ENCODE assay signal across 8 cellular contexts in genomic region chr1:214551436-214552173, GRCh38. TPM values are rescaled to one million over a fixed set of nuclear protein-coding genes. Genes with fewer than 3 reads are reported as not detected.
DNase-seq lines count a peak whose midpoint lies in the region; ATAC-seq and TF ChIP-seq lines count a peak whose summit lies in the region.

Gene PTPN14, minus strand, starts transcription at chr1:214551602. Its CDS starts 86,799 bp downstream, at chr1:214464803.

- TF ChIP-seq POLR2A in transverse colon (IDR thresholded peaks at IDR 0.05): peak; percentile 50

- peaks cover 0 to 2% (median 2%) of the 10 kb centered on the region in 3 donors for H3K4me1 Mint-ChIP-seq in IgD-negative memory B cell

- in situ Hi-C loops in transverse colon (cut with MboI; ENCODE audit: low pct_ligation_motif_present in 1 of 4, low pct_unique_long_range_greater_than_20kb in 1 of 4, low sequenced_read_pairs in 3 of 4): no loop called here

- no peaks in the 10 kb centered on the region for H3K9me3 Mint-ChIP-seq in IgD-negative memory B cell

- no peaks in the 10 kb centered on the region for H3K36me3 Mint-ChIP-seq in IgD-negative memory B cell

- H3K4me1 ChIP-seq in mucosa of descending colon (ENCODE audit: low read depth): peaks cover 5% of the 10 kb centered on the region
- H3K4me1 ChIP-seq in transverse colon: peaks cover 0 to 38% (median 9%) of the 10 kb centered on the region in 4 donors

- TF ChIP-seq CTCF in WI38 (IDR thresholded peaks at IDR 0.05; ENCODE audit: low read depth, low read length) (peak; percentile 8; the same call in 1 of the 2 replicates), mucosa of descending colon (IDR thresholded peaks at IDR 0.05) (no peak), transverse colon (IDR thresholded peaks at IDR 0.05) (peak in 3 of 5 experiments; percentile 13 to 33 (median 25))

- no peaks in the 10 kb centered on the region for H3K9me3 ChIP-seq in mucosa of descending colon
- H3K9me3 ChIP-seq in transverse colon: no peaks in the 10 kb centered on the region

- WGBS in transverse colon (ENCODE audit: low coverage in 1 of 2), 2 donors: 0 to 2% methylated on average over 4 to 56 of the region's 67 CpGs

- peaks cover 30% of the 10 kb centered on the region for H3K27me3 Mint-ChIP-seq in IgD-negative memory B cell

- peak within 1 kb of the TSS; percentile 90 to 98 (median 94) for H3K27ac ChIP-seq in transverse colon

- DNase-seq in A172 (ENCODE audit: low spot score) (peak; percentile 92), fibroblast of gingiva (ENCODE audit: low read depth) (peak; percentile 95), mucosa of descending colon (peak; percentile 79 to 85 (median 84)), transverse colon (peak; percentile 82)

- H3K27ac Mint-ChIP-seq in IgD-negative memory B cell: no peak within 1 kb of the TSS

- H3K36me3 ChIP-seq in mucosa of descending colon (ENCODE audit: low read depth) (no peaks in the 10 kb centered on the region), transverse colon (no peaks in the 10 kb centered on the region)

- peaks cover 12% of the 10 kb centered on the region for H3K27me3 ChIP-seq in transverse colon

- TF ChIP-seq EP300 in transverse colon (IDR thresholded peaks at IDR 0.05; ENCODE audit: low read depth): no peak

- ATAC-seq in mucosa of descending colon: peak; percentile 88
- ATAC-seq in HG03135 (IDR thresholded peaks at IDR 0.05; ENCODE audit: unreplicated experiment): no peak

- intact Hi-C loops in mucosa of descending colon (cut with DNase I, micrococcal nuclease): no loop called here
- intact Hi-C loops in transverse colon (cut with DNase I; ENCODE audit: low total_unique reads): no loop called here

- peak within 1 kb of the TSS; percentile 60 for H3K4me3 ChIP-seq in GM08714 (ENCODE audit: low read length)
- H3K4me3 ChIP-seq in WI38 (ENCODE audit: low read depth, low read length): peak within 1 kb of the TSS; percentile 97
- H3K4me3 ChIP-seq in mucosa of descending colon: peak within 1 kb of the TSS; percentile 34
- H3K4me3 ChIP-seq in transverse colon: peak within 1 kb of the TSS; percentile 63 to 88 (median 73)

- H3K4me3 Mint-ChIP-seq in IgD-negative memory B cell: peak within 1 kb of the TSS in 3 of 4 donors; percentile 10 to 63 (median 60)

RNA-seq across cellular contexts. Expression of gene PTPN14, which starts in this region (rescaled TPM):
- total RNA-seq in A172 (2014; rRNA removed; shearing (Covaris generic)): 42.8 and 46.0 TPM in 2 replicates
- 0.08 TPM for polyA plus RNA-seq in IgD-negative memory B cell
- total RNA-seq in mucosa of descending colon (10 to 100 TPM in 1 of 3 donors, 1 to 10 TPM in 2; 5.8 to 49.0 (median 8.3) TPM), transverse colon (1 to 10 TPM; 4.5 to 9.7 (median 7.1) TPM)

Comparison
In these comparisons a context has a peak if more than half of its experiments do, and no peak if none do; other contexts are left out.
1. H3K4me3 ChIP-seq: peak in every context shown above with its lines; median percentile 97 in WI38; 73 in transverse colon; 60 in GM08714; 34 in mucosa of descending colon.